3 cellular contexts compared by ENCODE assay signal in the genomic region with DNA sequence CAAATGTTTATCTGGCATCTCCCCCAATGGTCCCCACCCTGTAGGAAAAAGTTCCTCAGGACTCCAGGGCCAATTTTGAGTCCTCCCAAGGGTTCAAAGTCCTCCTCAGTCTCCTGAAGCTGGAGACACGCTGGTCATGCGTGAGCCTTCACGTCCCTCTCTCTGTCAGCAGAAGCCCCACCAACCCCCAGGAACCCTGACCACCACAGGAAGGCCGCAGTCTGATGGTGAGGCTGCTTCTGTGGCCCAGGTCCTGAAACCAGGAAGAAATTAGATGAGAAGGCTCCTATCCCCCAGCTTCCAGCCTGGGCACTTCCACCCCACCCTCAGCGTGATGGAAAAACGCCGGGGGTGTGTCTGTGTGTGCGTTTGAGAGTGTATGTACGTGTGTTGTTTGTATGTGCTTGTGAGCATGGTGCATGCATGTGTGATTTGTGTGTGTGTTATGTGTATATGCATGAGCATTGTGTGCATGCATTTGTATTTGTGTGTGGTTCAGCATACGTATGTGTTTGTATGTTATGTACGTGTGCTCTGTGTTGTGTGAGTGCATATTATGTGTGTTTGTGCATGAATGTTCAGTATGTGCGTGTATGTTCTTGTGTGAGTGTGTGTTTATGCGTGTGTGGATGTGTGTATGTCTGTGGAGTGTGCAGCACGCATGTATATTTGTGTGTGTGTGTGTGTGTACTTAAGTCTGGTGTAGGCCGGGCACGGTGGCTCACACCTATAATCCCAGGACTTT.
TF ChIP-seq lines count a peak whose summit lies in the region.

No MANE protein-coding gene starts in this region.

TF ChIP-seq in HEK293, 187 proteins besides CTCF, POLR2A, EP300 and RAD21 (continues in another document):
- TF ChIP-seq, protein P1, sequence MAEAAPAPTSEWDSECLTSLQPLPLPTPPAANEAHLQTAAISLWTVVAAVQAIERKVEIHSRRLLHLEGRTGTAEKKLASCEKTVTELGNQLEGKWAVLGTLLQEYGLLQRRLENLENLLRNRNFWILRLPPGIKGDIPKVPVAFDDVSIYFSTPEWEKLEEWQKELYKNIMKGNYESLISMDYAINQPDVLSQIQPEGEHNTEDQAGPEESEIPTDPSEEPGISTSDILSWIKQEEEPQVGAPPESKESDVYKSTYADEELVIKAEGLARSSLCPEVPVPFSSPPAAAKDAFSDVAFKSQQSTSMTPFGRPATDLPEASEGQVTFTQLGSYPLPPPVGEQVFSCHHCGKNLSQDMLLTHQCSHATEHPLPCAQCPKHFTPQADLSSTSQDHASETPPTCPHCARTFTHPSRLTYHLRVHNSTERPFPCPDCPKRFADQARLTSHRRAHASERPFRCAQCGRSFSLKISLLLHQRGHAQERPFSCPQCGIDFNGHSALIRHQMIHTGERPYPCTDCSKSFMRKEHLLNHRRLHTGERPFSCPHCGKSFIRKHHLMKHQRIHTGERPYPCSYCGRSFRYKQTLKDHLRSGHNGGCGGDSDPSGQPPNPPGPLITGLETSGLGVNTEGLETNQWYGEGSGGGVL (tag by site-specific recombination; IDR thresholded peaks at IDR 0.05) = no peak
- 0 out of 2 replicates have a peak, but pooled peaks have one; percentile 9 for TF ChIP-seq ZFHX2 (tag by site-specific recombination; conservative IDR thresholded peaks at IDR 0.05)
- TF ChIP-seq, protein P2, sequence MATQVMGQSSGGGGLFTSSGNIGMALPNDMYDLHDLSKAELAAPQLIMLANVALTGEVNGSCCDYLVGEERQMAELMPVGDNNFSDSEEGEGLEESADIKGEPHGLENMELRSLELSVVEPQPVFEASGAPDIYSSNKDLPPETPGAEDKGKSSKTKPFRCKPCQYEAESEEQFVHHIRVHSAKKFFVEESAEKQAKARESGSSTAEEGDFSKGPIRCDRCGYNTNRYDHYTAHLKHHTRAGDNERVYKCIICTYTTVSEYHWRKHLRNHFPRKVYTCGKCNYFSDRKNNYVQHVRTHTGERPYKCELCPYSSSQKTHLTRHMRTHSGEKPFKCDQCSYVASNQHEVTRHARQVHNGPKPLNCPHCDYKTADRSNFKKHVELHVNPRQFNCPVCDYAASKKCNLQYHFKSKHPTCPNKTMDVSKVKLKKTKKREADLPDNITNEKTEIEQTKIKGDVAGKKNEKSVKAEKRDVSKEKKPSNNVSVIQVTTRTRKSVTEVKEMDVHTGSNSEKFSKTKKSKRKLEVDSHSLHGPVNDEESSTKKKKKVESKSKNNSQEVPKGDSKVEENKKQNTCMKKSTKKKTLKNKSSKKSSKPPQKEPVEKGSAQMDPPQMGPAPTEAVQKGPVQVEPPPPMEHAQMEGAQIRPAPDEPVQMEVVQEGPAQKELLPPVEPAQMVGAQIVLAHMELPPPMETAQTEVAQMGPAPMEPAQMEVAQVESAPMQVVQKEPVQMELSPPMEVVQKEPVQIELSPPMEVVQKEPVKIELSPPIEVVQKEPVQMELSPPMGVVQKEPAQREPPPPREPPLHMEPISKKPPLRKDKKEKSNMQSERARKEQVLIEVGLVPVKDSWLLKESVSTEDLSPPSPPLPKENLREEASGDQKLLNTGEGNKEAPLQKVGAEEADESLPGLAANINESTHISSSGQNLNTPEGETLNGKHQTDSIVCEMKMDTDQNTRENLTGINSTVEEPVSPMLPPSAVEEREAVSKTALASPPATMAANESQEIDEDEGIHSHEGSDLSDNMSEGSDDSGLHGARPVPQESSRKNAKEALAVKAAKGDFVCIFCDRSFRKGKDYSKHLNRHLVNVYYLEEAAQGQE (tag by site-specific recombination; IDR thresholded peaks at IDR 0.05) = no peak
- TF ChIP-seq, protein P3, sequence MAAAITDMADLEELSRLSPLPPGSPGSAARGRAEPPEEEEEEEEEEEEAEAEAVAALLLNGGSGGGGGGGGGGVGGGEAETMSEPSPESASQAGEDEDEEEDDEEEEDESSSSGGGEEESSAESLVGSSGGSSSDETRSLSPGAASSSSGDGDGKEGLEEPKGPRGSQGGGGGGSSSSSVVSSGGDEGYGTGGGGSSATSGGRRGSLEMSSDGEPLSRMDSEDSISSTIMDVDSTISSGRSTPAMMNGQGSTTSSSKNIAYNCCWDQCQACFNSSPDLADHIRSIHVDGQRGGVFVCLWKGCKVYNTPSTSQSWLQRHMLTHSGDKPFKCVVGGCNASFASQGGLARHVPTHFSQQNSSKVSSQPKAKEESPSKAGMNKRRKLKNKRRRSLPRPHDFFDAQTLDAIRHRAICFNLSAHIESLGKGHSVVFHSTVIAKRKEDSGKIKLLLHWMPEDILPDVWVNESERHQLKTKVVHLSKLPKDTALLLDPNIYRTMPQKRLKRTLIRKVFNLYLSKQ (tag by site-specific recombination; IDR thresholded peaks at IDR 0.05; ENCODE audit: borderline replicate concordance) = no peak

TF ChIP-seq in GM12878, 131 proteins besides CTCF, POLR2A, EP300 and RAD21:
- TF ChIP-seq, protein P4, sequence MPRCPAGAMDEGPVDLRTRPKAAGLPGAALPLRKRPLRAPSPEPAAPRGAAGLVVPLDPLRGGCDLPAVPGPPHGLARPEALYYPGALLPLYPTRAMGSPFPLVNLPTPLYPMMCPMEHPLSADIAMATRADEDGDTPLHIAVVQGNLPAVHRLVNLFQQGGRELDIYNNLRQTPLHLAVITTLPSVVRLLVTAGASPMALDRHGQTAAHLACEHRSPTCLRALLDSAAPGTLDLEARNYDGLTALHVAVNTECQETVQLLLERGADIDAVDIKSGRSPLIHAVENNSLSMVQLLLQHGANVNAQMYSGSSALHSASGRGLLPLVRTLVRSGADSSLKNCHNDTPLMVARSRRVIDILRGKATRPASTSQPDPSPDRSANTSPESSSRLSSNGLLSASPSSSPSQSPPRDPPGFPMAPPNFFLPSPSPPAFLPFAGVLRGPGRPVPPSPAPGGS (IDR thresholded peaks at IDR 0.05; ENCODE audit: borderline replicate concordance, insufficient read depth, low read depth, low read length, poor library complexity, severe bottlenecking) = peak; percentile 23
- no peak for TF ChIP-seq SMC3 (IDR thresholded peaks at IDR 0.05; ENCODE audit: borderline replicate concordance, low read length)
- no peak for TF ChIP-seq RUNX3 (IDR thresholded peaks at IDR 0.05; ENCODE audit: low read length)
TF ChIP-seq in GM12878: peak in this region for 1.

TF ChIP-seq in HepG2, 621 proteins besides CTCF, POLR2A, EP300 and RAD21:
- TF ChIP-seq ZNF136 (CRISPR knock-in tag; IDR thresholded peaks at IDR 0.05; ENCODE audit: low read depth) (no peak), ZNF674 (CRISPR knock-in tag; IDR thresholded peaks at IDR 0.05; ENCODE audit: low read depth) (no peak), NFE2L2 (IDR thresholded peaks at IDR 0.05; ENCODE audit: low read length) (no peak)
- TF ChIP-seq, protein P5, sequence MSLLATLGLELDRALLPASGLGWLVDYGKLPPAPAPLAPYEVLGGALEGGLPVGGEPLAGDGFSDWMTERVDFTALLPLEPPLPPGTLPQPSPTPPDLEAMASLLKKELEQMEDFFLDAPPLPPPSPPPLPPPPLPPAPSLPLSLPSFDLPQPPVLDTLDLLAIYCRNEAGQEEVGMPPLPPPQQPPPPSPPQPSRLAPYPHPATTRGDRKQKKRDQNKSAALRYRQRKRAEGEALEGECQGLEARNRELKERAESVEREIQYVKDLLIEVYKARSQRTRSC (CRISPR knock-in tag; IDR thresholded peaks at IDR 0.05; ENCODE audit: low read depth) = no peak
